8 cellular contexts compared by ENCODE assay signal in genomic region chr7:129271500-129272355, GRCh38. TPM values are rescaled to one million over a fixed set of nuclear protein-coding genes. Genes with fewer than 3 reads are reported as not detected.
A peak's percentile ranks its signal among the peaks of the same experiment; 100 is the strongest.
DNase-seq lines count a peak whose midpoint lies in the region; ATAC-seq and TF ChIP-seq lines count a peak whose summit lies in the region.

No MANE protein-coding gene starts in this region.

- H3K4me3 Mint-ChIP-seq in chondrocyte (ENCODE audit: unreplicated experiment), result no peak overlapping the region
- peak overlapping the region; percentile 57 for H3K4me3 Mint-ChIP-seq in stimulated activated memory B cell treated with anti-CD40 and anti-IgM and Interleukin-4, amounts not matched to agents 10 μg/mL and 1 μg/mL and 100 μg/mL, for 72 hours

- no peak overlapping the region for H3K27ac Mint-ChIP-seq in chondrocyte (ENCODE audit: unreplicated experiment)
- H3K27ac Mint-ChIP-seq in stimulated activated memory B cell treated with anti-CD40 and anti-IgM and Interleukin-4, amounts not matched to agents 10 μg/mL and 1 μg/mL and 100 μg/mL, for 72 hours, result peak overlapping the region; percentile 84

- no peaks in the 10 kb centered on the region for H3K27me3 Mint-ChIP-seq in chondrocyte (ENCODE audit: low read depth)
- no peaks in the 10 kb centered on the region for H3K27me3 Mint-ChIP-seq in stimulated activated memory B cell treated with anti-CD40 and anti-IgM and Interleukin-4, amounts not matched to agents 10 μg/mL and 1 μg/mL and 100 μg/mL, for 72 hours

- DNase-seq in ACHN (peak; percentile 70), GM13976 (ENCODE audit: low spot score) (peak; percentile 61), NCI-H1105 treated with DMSO at 0.1 percent for 48 hours (lab: John Stamatoyannopoulos, UW) (peak; percentile 52), chondrocyte (ENCODE audit: low spot score) (no peak), medulla oblongata (ENCODE audit: extremely low spot score) (peak; percentile 93)
- peak; percentile 8 to 40 (median 19) for DNase-seq in activated CD4-positive, CD25-positive, alpha-beta regulatory T cell (lab: John Stamatoyannopoulos, UW)

- in situ Hi-C loops in ACHN (cut with HindIII; ENCODE audit: low pct_ligation_motif_present, low pct_unique_long_range_greater_than_20kb, low sequenced_read_pairs), result no loop called here
- in situ Hi-C loops in GM13976 (cut with MboI; ENCODE audit: low sequenced_read_pairs, unreplicated experiment), result no loop called here

- H3K36me3 Mint-ChIP-seq in chondrocyte (ENCODE audit: low read depth), result peaks cover 11% of the 10 kb centered on the region
- H3K36me3 Mint-ChIP-seq in stimulated activated memory B cell treated with anti-CD40 and anti-IgM and Interleukin-4, amounts not matched to agents 10 μg/mL and 1 μg/mL and 100 μg/mL, for 72 hours, result peaks cover 12% of the 10 kb centered on the region

- H3K4me1 Mint-ChIP-seq in chondrocyte (ENCODE audit: low read depth), result peaks cover 9% of the 10 kb centered on the region
- peaks cover 25% of the 10 kb centered on the region for H3K4me1 Mint-ChIP-seq in stimulated activated memory B cell treated with anti-CD40 and anti-IgM and Interleukin-4, amounts not matched to agents 10 μg/mL and 1 μg/mL and 100 μg/mL, for 72 hours

- TF ChIP-seq CTCF in GM13976 (IDR thresholded peaks at IDR 0.05; ENCODE audit: borderline replicate concordance, control extremely low read depth, extremely low read depth, insufficient read depth, missing control alignments), result peak; percentile 50
- peak; percentile 71 for TF ChIP-seq CTCF in chondrocyte (IDR thresholded peaks at IDR 0.05)

- ATAC-seq in stimulated activated memory B cell treated with anti-CD40 and anti-IgM and Interleukin-4, amounts not matched to agents 10 μg/mL and 1 μg/mL and 100 μg/mL, for 72 hours, result peak; percentile 78
- no peak for ATAC-seq in HG03039 (IDR thresholded peaks at IDR 0.05; ENCODE audit: unreplicated experiment)

- peaks cover 14% of the 10 kb centered on the region for H3K9me3 Mint-ChIP-seq in chondrocyte (ENCODE audit: low read depth)
- no peaks in the 10 kb centered on the region for H3K9me3 Mint-ChIP-seq in stimulated activated memory B cell treated with anti-CD40 and anti-IgM and Interleukin-4, amounts not matched to agents 10 μg/mL and 1 μg/mL and 100 μg/mL, for 72 hours

RNA-seq across cellular contexts. Expression of gene AHCYL2, which starts 46.9 kb away (rescaled TPM):
- 11.0 to 15.4 TPM (median 14.9 TPM) in 3 replicates for total RNA-seq in chondrocyte
